ENCODE assay signal across 10 cellular contexts in the genomic region with DNA sequence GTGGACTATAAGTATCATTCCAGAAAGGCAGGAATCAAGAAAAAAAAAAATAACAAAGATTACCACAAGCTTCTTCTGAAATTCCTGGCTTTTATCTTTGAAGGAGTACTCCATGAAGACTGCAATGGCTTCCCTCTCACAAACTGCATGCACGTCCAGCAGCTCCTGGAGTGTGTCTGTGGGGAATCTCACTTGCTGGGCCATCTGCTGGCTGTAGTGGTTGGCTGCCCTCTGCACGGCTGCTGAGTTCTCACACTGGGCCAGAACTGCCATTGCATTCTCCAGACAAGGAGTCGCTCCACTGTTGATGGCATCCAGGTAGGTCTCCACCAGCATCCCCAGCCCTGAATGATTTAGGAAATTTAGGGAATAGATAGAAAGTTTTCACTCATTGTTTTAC. TPM values are rescaled to one million over a fixed set of nuclear protein-coding genes. Genes with fewer than 3 reads are reported as not detected.
DNase-seq lines count a peak whose midpoint lies in the region; ATAC-seq and TF ChIP-seq lines count a peak whose summit lies in the region.
"Had no signal": no experiment of that assay in that cellular context is flagged by ENCODE, and none has a peak within 500 bp of the region (broad histone marks: within the 10 kb centered on the region; RNA-seq: fewer than 3 reads in every experiment).

No MANE protein-coding gene starts in this region.

- no peak overlapping the region for H3K27ac ChIP-seq in liver (ENCODE audit: low read depth in 1 of 2, low read length in 2 of 2)

- 77% methylated on average over 3 of the region's 3 CpGs for WGBS in liver

- no peaks in the 10 kb centered on the region for H3K27me3 ChIP-seq in liver (ENCODE audit: control insufficient read depth in 4 of 4, insufficient read depth in 4 of 4, low read length in 3 of 4)

- CTCF ChIA-PET in AG04449 (lab: Yijun Ruan, JAX) = interaction anchor here (0.7 to 3.2 kb wide), 10 partner anchors 17 to 210 kb away, joined by 3 to 23 read pairs (median 4); no protein-coding TSS in a partner anchor

- H3K4me1 ChIP-seq in liver (ENCODE audit: control insufficient read depth in 4 of 4, insufficient read depth in 4 of 4, low read length in 3 of 4) = peaks cover 0 to 2% (median 0%) of the 10 kb centered on the region in 4 donors

- ATAC-seq in HG02840 (IDR thresholded peaks at IDR 0.05; ENCODE audit: low FRiP score, unreplicated experiment) (no peak), GM18873 (IDR thresholded peaks at IDR 0.05; ENCODE audit: low FRiP score, unreplicated experiment) (no peak), GM21737 (IDR thresholded peaks at IDR 0.05; ENCODE audit: unreplicated experiment) (no peak)

- POLR2A ChIA-PET in AG04449 (lab: Yijun Ruan, JAX) = no interaction called here

- TF ChIP-seq CTCF in AG04449 (IDR thresholded peaks at IDR 0.05; ENCODE audit: insufficient read depth, low read length, missing control alignments) (peak; percentile 66), liver (IDR thresholded peaks at IDR 0.05; ENCODE audit: low read depth, low read length, missing input control) (no peak)

- peaks cover 0 to 35% (median 20%) of the 10 kb centered on the region in 4 donors for H3K36me3 ChIP-seq in liver (ENCODE audit: control insufficient read depth in 4 of 4, insufficient read depth in 3 of 4, low read depth in 1 of 4, low read length in 3 of 4)

- no peaks in the 10 kb centered on the region for H3K9me3 ChIP-seq in liver (ENCODE audit: control insufficient read depth in 4 of 4, low read length in 3 of 4)

- peak; percentile 51 to 65 for TF ChIP-seq RAD21 in liver (IDR thresholded peaks at IDR 0.05)

- no peak for DNase-seq in AG04449 (ENCODE audit: low read depth, low spot score)
- peak; percentile 47 for DNase-seq in LHCN-M2 (ENCODE audit: low read depth)
- peak; percentile 56 for DNase-seq in ecto neural progenitor cell (ENCODE audit: low spot score)
- DNase-seq in GOT3 (lab: John Stamatoyannopoulos, UW) = no peak
- DNase-seq: activated CD8-positive, alpha-beta memory T cell treated with anti-CD3 and anti-CD28 coated beads, Interleukin-2, amount 50 U/mL, for 48 hours had no signal

- no peak overlapping the region for H3K9ac ChIP-seq in liver (ENCODE audit: low read depth in 1 of 2, low read length in 2 of 2)

- H3K4me3 ChIP-seq in AG04449 (ENCODE audit: low read depth, low read length) = no peak overlapping the region
- H3K4me3 ChIP-seq in liver (ENCODE audit: low read depth in 1 of 3, low read length in 3 of 3) = no peak overlapping the region

TF ChIP-seq in liver, 16 proteins besides CTCF, POLR2A, EP300 and RAD21:
- no peak for TF ChIP-seq HNF4A (conservative IDR thresholded peaks at IDR 0.05)
- TF ChIP-seq EGR1 (IDR thresholded peaks at IDR 0.05; ENCODE audit: low read depth in 2 of 2) = no peak
- no peak for TF ChIP-seq TAF1 (conservative IDR thresholded peaks at IDR 0.05)
- TF ChIP-seq YY1 (IDR thresholded peaks at IDR 0.05) = no peak
- TF ChIP-seq, protein P1, sequence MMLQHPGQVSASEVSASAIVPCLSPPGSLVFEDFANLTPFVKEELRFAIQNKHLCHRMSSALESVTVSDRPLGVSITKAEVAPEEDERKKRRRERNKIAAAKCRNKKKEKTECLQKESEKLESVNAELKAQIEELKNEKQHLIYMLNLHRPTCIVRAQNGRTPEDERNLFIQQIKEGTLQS (IDR thresholded peaks at IDR 0.05) = no peak
- TF ChIP-seq GABPA (IDR thresholded peaks at IDR 0.05 in 1 of 2, conservative IDR thresholded peaks at IDR 0.05 in 1 of 2) = no peak
- TF ChIP-seq SP1 (IDR thresholded peaks at IDR 0.05) = no peak
- no peak for TF ChIP-seq JUND (IDR thresholded peaks at IDR 0.05)
- TF ChIP-seq, protein P2, sequence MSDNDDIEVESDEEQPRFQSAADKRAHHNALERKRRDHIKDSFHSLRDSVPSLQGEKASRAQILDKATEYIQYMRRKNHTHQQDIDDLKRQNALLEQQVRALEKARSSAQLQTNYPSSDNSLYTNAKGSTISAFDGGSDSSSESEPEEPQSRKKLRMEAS (IDR thresholded peaks at IDR 0.05) = no peak
- TF ChIP-seq, protein P3, sequence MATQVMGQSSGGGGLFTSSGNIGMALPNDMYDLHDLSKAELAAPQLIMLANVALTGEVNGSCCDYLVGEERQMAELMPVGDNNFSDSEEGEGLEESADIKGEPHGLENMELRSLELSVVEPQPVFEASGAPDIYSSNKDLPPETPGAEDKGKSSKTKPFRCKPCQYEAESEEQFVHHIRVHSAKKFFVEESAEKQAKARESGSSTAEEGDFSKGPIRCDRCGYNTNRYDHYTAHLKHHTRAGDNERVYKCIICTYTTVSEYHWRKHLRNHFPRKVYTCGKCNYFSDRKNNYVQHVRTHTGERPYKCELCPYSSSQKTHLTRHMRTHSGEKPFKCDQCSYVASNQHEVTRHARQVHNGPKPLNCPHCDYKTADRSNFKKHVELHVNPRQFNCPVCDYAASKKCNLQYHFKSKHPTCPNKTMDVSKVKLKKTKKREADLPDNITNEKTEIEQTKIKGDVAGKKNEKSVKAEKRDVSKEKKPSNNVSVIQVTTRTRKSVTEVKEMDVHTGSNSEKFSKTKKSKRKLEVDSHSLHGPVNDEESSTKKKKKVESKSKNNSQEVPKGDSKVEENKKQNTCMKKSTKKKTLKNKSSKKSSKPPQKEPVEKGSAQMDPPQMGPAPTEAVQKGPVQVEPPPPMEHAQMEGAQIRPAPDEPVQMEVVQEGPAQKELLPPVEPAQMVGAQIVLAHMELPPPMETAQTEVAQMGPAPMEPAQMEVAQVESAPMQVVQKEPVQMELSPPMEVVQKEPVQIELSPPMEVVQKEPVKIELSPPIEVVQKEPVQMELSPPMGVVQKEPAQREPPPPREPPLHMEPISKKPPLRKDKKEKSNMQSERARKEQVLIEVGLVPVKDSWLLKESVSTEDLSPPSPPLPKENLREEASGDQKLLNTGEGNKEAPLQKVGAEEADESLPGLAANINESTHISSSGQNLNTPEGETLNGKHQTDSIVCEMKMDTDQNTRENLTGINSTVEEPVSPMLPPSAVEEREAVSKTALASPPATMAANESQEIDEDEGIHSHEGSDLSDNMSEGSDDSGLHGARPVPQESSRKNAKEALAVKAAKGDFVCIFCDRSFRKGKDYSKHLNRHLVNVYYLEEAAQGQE (IDR thresholded peaks at IDR 0.05) = no peak
- no peak for TF ChIP-seq NR2F2 (IDR thresholded peaks at IDR 0.05)
- no peak for TF ChIP-seq RXRA (IDR thresholded peaks at IDR 0.05)
- no peak for TF ChIP-seq HNF4G (IDR thresholded peaks at IDR 0.05)
- no peak for TF ChIP-seq FOXA1 (IDR thresholded peaks at IDR 0.05)
- TF ChIP-seq FOXA2 (IDR thresholded peaks at IDR 0.05) = no peak
- TF ChIP-seq, protein P4, sequence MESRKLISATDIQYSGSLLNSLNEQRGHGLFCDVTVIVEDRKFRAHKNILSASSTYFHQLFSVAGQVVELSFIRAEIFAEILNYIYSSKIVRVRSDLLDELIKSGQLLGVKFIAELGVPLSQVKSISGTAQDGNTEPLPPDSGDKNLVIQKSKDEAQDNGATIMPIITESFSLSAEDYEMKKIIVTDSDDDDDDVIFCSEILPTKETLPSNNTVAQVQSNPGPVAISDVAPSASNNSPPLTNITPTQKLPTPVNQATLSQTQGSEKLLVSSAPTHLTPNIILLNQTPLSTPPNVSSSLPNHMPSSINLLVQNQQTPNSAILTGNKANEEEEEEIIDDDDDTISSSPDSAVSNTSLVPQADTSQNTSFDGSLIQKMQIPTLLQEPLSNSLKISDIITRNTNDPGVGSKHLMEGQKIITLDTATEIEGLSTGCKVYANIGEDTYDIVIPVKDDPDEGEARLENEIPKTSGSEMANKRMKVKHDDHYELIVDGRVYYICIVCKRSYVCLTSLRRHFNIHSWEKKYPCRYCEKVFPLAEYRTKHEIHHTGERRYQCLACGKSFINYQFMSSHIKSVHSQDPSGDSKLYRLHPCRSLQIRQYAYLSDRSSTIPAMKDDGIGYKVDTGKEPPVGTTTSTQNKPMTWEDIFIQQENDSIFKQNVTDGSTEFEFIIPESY (IDR thresholded peaks at IDR 0.05) = no peak
TF ChIP-seq in liver: peak in this region for 0.

RNA-seq across cellular contexts. Expression of a gene that starts 23.3 kb away (rescaled TPM):
- total RNA-seq in LHCN-M2 (2014; rRNA removed) = 28.7 and 35.3 TPM in 2 replicates
- polyA plus RNA-seq in LHCN-M2 (2012) = 15.3 TPM
- total RNA-seq in liver = 10 to 100 TPM in 1 of 2 donors, 1 to 10 TPM in 1; 7.4 to 18.2 TPM
- 10 to 100 TPM; 10.4 to 17.9 TPM for polyA plus RNA-seq in liver

RNA-seq across cellular contexts. Expression of a gene that starts 26.6 kb away (rescaled TPM):
- total RNA-seq in LHCN-M2 (2014; rRNA removed) = not detected in 2 replicates
- not detected for polyA plus RNA-seq in LHCN-M2 (2012)
- total RNA-seq in liver = 10 to 100 TPM in 1 of 2 donors, under 1 TPM in 1; 0.89 to 27.8 TPM
- 10 to 100 TPM in 1 of 2 donors, 1 to 10 TPM in 1; 7.6 to 26.0 TPM for polyA plus RNA-seq in liver
- total RNA-seq: subcutaneous adipose tissue had no signal

RNA-seq across cellular contexts. Expression of a gene that starts 49.5 kb away (rescaled TPM):
- not detected in 2 replicates for total RNA-seq in LHCN-M2 (2014; rRNA removed)
- polyA plus RNA-seq in LHCN-M2 (2012) = not detected
- total RNA-seq in liver = 1 to 10 TPM; 6.8 to 8.1 TPM
- polyA plus RNA-seq in liver = 1 to 10 TPM; 4.1 to 4.8 TPM

Comparison
In these comparisons a context has a peak if more than half of its experiments do, and no peak if none do; other contexts are left out.
1. DNase-seq: peak in LHCN-M2 (single experiment) and ecto neural progenitor cell (single experiment); none in AG04449 (single experiment) and GOT3 (single experiment).